ENCODE assay signal across 15 cellular contexts in genomic region chrX:129956145-129956544, GRCh38. TPM values are rescaled to one million over a fixed set of nuclear protein-coding genes. Genes with fewer than 3 reads are reported as not detected.
DNase-seq lines count a peak whose midpoint lies in the region; ATAC-seq and TF ChIP-seq lines count a peak whose summit lies in the region.
"Had no signal": no experiment of that assay in that cellular context is flagged by ENCODE, and none has a peak within 500 bp of the region (broad histone marks: within the 10 kb centered on the region; RNA-seq: fewer than 3 reads in every experiment).

No MANE protein-coding gene starts in this region.

- ATAC-seq in activated CD8-positive, alpha-beta memory T cell treated with anti-CD3 and anti-CD28 coated beads, Interleukin-2, amount 10 ng/mL, durations not matched to agents 7 days and 5 days = no peak
- no peak for ATAC-seq in central memory CD8-positive, alpha-beta T cell (replicated peaks; ENCODE audit: extremely low read depth, poor library complexity, severe bottlenecking)
- ATAC-seq in HG02763 (IDR thresholded peaks at IDR 0.05; ENCODE audit: unreplicated experiment) (no peak), GM19463 (IDR thresholded peaks at IDR 0.05; ENCODE audit: unreplicated experiment) (no peak)

- H3K27ac Mint-ChIP-seq in activated CD8-positive, alpha-beta memory T cell treated with anti-CD3 and anti-CD28 coated beads, Interleukin-2, amount 10 ng/mL, durations not matched to agents 7 days and 5 days = no peak overlapping the region
- H3K27ac Mint-ChIP-seq in central memory CD8-positive, alpha-beta T cell (ENCODE audit: low read depth) = peak overlapping the region; percentile 82
- H3K27ac Mint-ChIP-seq in neural crest cell (ENCODE audit: unreplicated experiment) = no peak overlapping the region

- TF ChIP-seq CTCF in neural crest cell (conservative IDR thresholded peaks at IDR 0.05) = no peak

- H3K4me3 Mint-ChIP-seq in activated CD8-positive, alpha-beta memory T cell treated with anti-CD3 and anti-CD28 coated beads, Interleukin-2, amount 10 ng/mL, durations not matched to agents 7 days and 5 days = peak overlapping the region; percentile 7
- H3K4me3 Mint-ChIP-seq in central memory CD8-positive, alpha-beta T cell = peak overlapping the region; percentile 67
- H3K4me3 Mint-ChIP-seq in neural crest cell = peak overlapping the region; percentile 64

- peaks cover 91% of the 10 kb centered on the region for H3K27me3 ChIP-seq in H7 (ENCODE audit: control insufficient read depth, insufficient read depth, low read length)

- CTCF ChIA-PET in activated CD8-positive, alpha-beta memory T cell treated with anti-CD3 and anti-CD28 coated beads, Interleukin-2, amount 10 ng/mL, durations not matched to agents 7 days and 5 days (lab: Charles Lee) = no interaction called here

- no peak for DNase-seq in activated CD8-positive, alpha-beta memory T cell treated with anti-CD3 and anti-CD28 coated beads, Interleukin-2, amount 10 ng/mL, durations not matched to agents 7 days and 5 days
- no peak for DNase-seq in activated CD8-positive, alpha-beta memory T cell treated with anti-CD3 and anti-CD28 coated beads, Interleukin-2, amount 50 U/mL, for 4 hours
- DNase-seq in H7 = no peak
- DNase-seq in central memory CD8-positive, alpha-beta T cell (ENCODE audit: low spot score in 2 of 2) = no peak
- DNase-seq in neural crest cell (ENCODE audit: low read depth, low spot score) = no peak
- DNase-seq in GM03348 (ENCODE audit: low spot score) = no peak
- DNase-seq: cortex of kidney; Kasumi-1; kidney glomerular epithelial cell; NCI-H1417 treated with DMSO at 0.1 percent for 48 hours; NCI-H345; Right ventricle myocardium superior; stimulated activated naive CD4-positive, alpha-beta T cell treated with Interleukin-2 at 50 U/mL for 16 hours had no signal

- H3K4me1 Mint-ChIP-seq in activated CD8-positive, alpha-beta memory T cell treated with anti-CD3 and anti-CD28 coated beads, Interleukin-2, amount 10 ng/mL, durations not matched to agents 7 days and 5 days = peaks cover 29% of the 10 kb centered on the region
- H3K4me1 Mint-ChIP-seq in central memory CD8-positive, alpha-beta T cell = peaks cover 13% of the 10 kb centered on the region
- H3K4me1 Mint-ChIP-seq in neural crest cell = peaks cover 63% of the 10 kb centered on the region

- peaks cover 2% of the 10 kb centered on the region for H3K36me3 Mint-ChIP-seq in activated CD8-positive, alpha-beta memory T cell treated with anti-CD3 and anti-CD28 coated beads, Interleukin-2, amount 10 ng/mL, durations not matched to agents 7 days and 5 days
- H3K36me3 Mint-ChIP-seq in central memory CD8-positive, alpha-beta T cell (ENCODE audit: insufficient read depth) = peaks cover 15% of the 10 kb centered on the region
- no peaks in the 10 kb centered on the region for H3K36me3 Mint-ChIP-seq in neural crest cell (ENCODE audit: low read depth)

- H3K27me3 Mint-ChIP-seq in activated CD8-positive, alpha-beta memory T cell treated with anti-CD3 and anti-CD28 coated beads, Interleukin-2, amount 10 ng/mL, durations not matched to agents 7 days and 5 days = peaks cover 8% of the 10 kb centered on the region
- no peaks in the 10 kb centered on the region for H3K27me3 Mint-ChIP-seq in central memory CD8-positive, alpha-beta T cell
- H3K27me3 Mint-ChIP-seq in neural crest cell (ENCODE audit: low read depth) = peaks cover 11% of the 10 kb centered on the region

- no peaks in the 10 kb centered on the region for H3K9me3 Mint-ChIP-seq in activated CD8-positive, alpha-beta memory T cell treated with anti-CD3 and anti-CD28 coated beads, Interleukin-2, amount 10 ng/mL, durations not matched to agents 7 days and 5 days (ENCODE audit: low read depth)
- H3K9me3 Mint-ChIP-seq in central memory CD8-positive, alpha-beta T cell = no peaks in the 10 kb centered on the region
- peaks cover 5% of the 10 kb centered on the region for H3K9me3 Mint-ChIP-seq in neural crest cell

- peak overlapping the region; percentile 49 for H3K4me3 ChIP-seq in H7 (ENCODE audit: insufficient read depth, low read depth, low read length)

- no peaks in the 10 kb centered on the region for H3K36me3 ChIP-seq in H7 (replicated peaks; ENCODE audit: control insufficient read depth, insufficient read depth, low read length)

RNA-seq across cellular contexts. Expression of gene BCORL1, which starts 26.3 kb away (rescaled TPM):
- total RNA-seq in activated CD8-positive, alpha-beta memory T cell treated with anti-CD3 and anti-CD28 coated beads, Interleukin-2, amount 10 ng/mL, durations not matched to agents 7 days and 5 days = 10 to 100 TPM in 1 of 2 experiments, 1 to 10 TPM in 1; 9.1 to 10.2 TPM
- total RNA-seq in H7 (2014; rRNA removed; shearing (Covaris generic)) = 2.4 and 2.5 TPM in 2 replicates
- total RNA-seq in neural crest cell = 46.2 and 53.7 TPM in 2 replicates

RNA-seq across cellular contexts. Expression of gene UTP14A, which starts 50.2 kb away (rescaled TPM):
- total RNA-seq in activated CD8-positive, alpha-beta memory T cell treated with anti-CD3 and anti-CD28 coated beads, Interleukin-2, amount 10 ng/mL, durations not matched to agents 7 days and 5 days = 10 to 100 TPM; 22.8 to 37.0 TPM
- total RNA-seq in H7 (2014; rRNA removed; shearing (Covaris generic)) = 16.2 and 16.3 TPM in 2 replicates
- total RNA-seq in neural crest cell = 24.1 and 26.3 TPM in 2 replicates

Comparison
In these comparisons a context has a peak if more than half of its experiments do, and no peak if none do; other contexts are left out.
1. H3K4me3 Mint-ChIP-seq: peak in every context shown above with its lines; median percentile 67 in central memory CD8-positive, alpha-beta T cell; 64 in neural crest cell; 7 in activated CD8-positive, alpha-beta memory T cell treated with anti-CD3 and anti-CD28 coated beads, Interleukin-2, amount 10 ng/mL, durations not matched to agents 7 days and 5 days.